ENCODE assay signal across 20 cellular contexts in genomic region chr17:78808106-78808635, GRCh38. TPM values are rescaled to one million over a fixed set of nuclear protein-coding genes. Genes with fewer than 3 reads are reported as not detected.
DNase-seq lines count a peak whose midpoint lies in the region; ATAC-seq, FAIRE-seq and TF ChIP-seq lines count a peak whose summit lies in the region.
"Had no signal": no experiment of that assay in that cellular context is flagged by ENCODE, and none has a peak within 500 bp of the region (broad histone marks: within the 10 kb centered on the region; RNA-seq: fewer than 3 reads in every experiment).

No MANE protein-coding gene starts in this region.

- H3K4me1 ChIP-seq in HepG2 (ENCODE audit: insufficient read depth, low read length) (no peaks in the 10 kb centered on the region), right lobe of liver (no peaks in the 10 kb centered on the region)
- H3K4me1 ChIP-seq: body of pancreas had no signal

- CTCF ChIA-PET in HepG2 (lab: Yijun Ruan, JAX; ENCODE audit: low intra/inter-chr PET ratio, low total read pairs), result no interaction called here
- CTCF ChIA-PET in activated CD8-positive, alpha-beta T cell treated with anti-CD3 and anti-CD28 coated beads, Interleukin-2, amount 10 ng/mL, durations not matched to agents 7 days and 5 days (lab: Charles Lee), result interaction anchor here (0.8 kb wide), 1 partner anchor 9 kb away, joined by 5 read pairs; no protein-coding TSS in a partner anchor

- TF ChIP-seq EP300 in HepG2 (IDR thresholded peaks at IDR 0.05; ENCODE audit: low read depth in 2 of 2, low read length in 2 of 2) (no peak), HepG2 (CRISPR knock-in tag; IDR thresholded peaks at IDR 0.05; ENCODE audit: borderline replicate concordance) (no peak)

- no peak for TF ChIP-seq CTCF in HepG2 (CRISPR knock-in tag; IDR thresholded peaks at IDR 0.05)
- TF ChIP-seq CTCF in right lobe of liver (IDR thresholded peaks at IDR 0.05), result no peak

- no peak for FAIRE-seq in HepG2 (lab: Jason Lieb, UNC)

- H3K9ac ChIP-seq in HepG2 (ENCODE audit: insufficient read depth, low read depth, low read length), result no peak overlapping the region

- in situ Hi-C loops in HepG2 (cut with HindIII; ENCODE audit: extremely low pct_ligation_motif_present, low pct_unique_long_range_greater_than_20kb), result no loop called here

- POLR2A ChIA-PET in HepG2 (lab: Yijun Ruan, JAX), result no interaction called here
- POLR2A ChIA-PET in activated CD8-positive, alpha-beta T cell treated with anti-CD3 and anti-CD28 coated beads, Interleukin-2, amount 10 ng/mL, durations not matched to agents 7 days and 5 days (lab: Charles Lee), result no interaction called here

- H3K36me3 Mint-ChIP-seq in activated CD8-positive, alpha-beta T cell treated with anti-CD3 and anti-CD28 coated beads, Interleukin-2, amount 10 ng/mL, durations not matched to agents 7 days and 5 days (ENCODE audit: low read depth), result peaks cover 79% of the 10 kb centered on the region
- peaks cover 100% of the 10 kb centered on the region for H3K36me3 Mint-ChIP-seq in stimulated activated effector memory CD8-positive, alpha-beta T cell treated with anti-CD3 and anti-CD28 coated beads, Interleukin-12 subunit alpha, Interleukin-12 subunit beta, amount 100 ng/mL, for 72 hours
- H3K36me3 Mint-ChIP-seq in stimulated activated memory B cell treated with anti-CD40 and anti-IgM and Interleukin-4, amounts not matched to agents 10 μg/mL and 1 μg/mL and 100 μg/mL, for 72 hours, result peaks cover 81% of the 10 kb centered on the region

- TF ChIP-seq RAD21 in HepG2 (CRISPR knock-in tag; IDR thresholded peaks at IDR 0.05), result no peak

- H3K9me3 Mint-ChIP-seq in activated CD8-positive, alpha-beta T cell treated with anti-CD3 and anti-CD28 coated beads, Interleukin-2, amount 10 ng/mL, durations not matched to agents 7 days and 5 days (ENCODE audit: insufficient read depth), result no peaks in the 10 kb centered on the region
- no peaks in the 10 kb centered on the region for H3K9me3 Mint-ChIP-seq in stimulated activated effector memory CD8-positive, alpha-beta T cell treated with anti-CD3 and anti-CD28 coated beads, Interleukin-12 subunit alpha, Interleukin-12 subunit beta, amount 100 ng/mL, for 72 hours
- H3K9me3 Mint-ChIP-seq in stimulated activated memory B cell treated with anti-CD40 and anti-IgM and Interleukin-4, amounts not matched to agents 10 μg/mL and 1 μg/mL and 100 μg/mL, for 72 hours, result no peaks in the 10 kb centered on the region
- H3K9me3 Mint-ChIP-seq: activated T-helper 2 cell treated with anti-CD3 and anti-CD28 coated beads, Interferon-gamma antibody, Interleukin-2, Interleukin-4, amounts not matched to agents 10 μg/mL and 5 μg/mL and 100 μg/mL, durations not matched to agents 14 hours and 24 hours and 36 hours; nephron; stimulated activated naive B cell treated with anti-CD40 and anti-IgM and Interleukin-4, amounts not matched to agents 10 μg/mL and 1 μg/mL and 100 μg/mL, for 72 hours had no signal

- H4K20me1 ChIP-seq in HepG2 (ENCODE audit: insufficient read depth, low read length), result no peaks in the 10 kb centered on the region

- peaks cover 37% of the 10 kb centered on the region for H3K4me1 Mint-ChIP-seq in activated CD8-positive, alpha-beta T cell treated with anti-CD3 and anti-CD28 coated beads, Interleukin-2, amount 10 ng/mL, durations not matched to agents 7 days and 5 days (ENCODE audit: low read depth)
- peaks cover 46% of the 10 kb centered on the region for H3K4me1 Mint-ChIP-seq in stimulated activated effector memory CD8-positive, alpha-beta T cell treated with anti-CD3 and anti-CD28 coated beads, Interleukin-12 subunit alpha, Interleukin-12 subunit beta, amount 100 ng/mL, for 72 hours
- H3K4me1 Mint-ChIP-seq in stimulated activated memory B cell treated with anti-CD40 and anti-IgM and Interleukin-4, amounts not matched to agents 10 μg/mL and 1 μg/mL and 100 μg/mL, for 72 hours, result peaks cover 37% of the 10 kb centered on the region
- H3K4me1 Mint-ChIP-seq: nephron had no signal

- DNase-seq in HepG2 (ENCODE audit: low spot score) (no peak), right lobe of liver (no peak), HT1080 (ENCODE audit: low read depth) (peak; percentile 41), AG08395 (ENCODE audit: low spot score) (no peak), nucleus accumbens (lab: John Stamatoyannopoulos, UW) (no peak)
- no peak for DNase-seq in activated CD8-positive, alpha-beta T cell treated with anti-CD3 and anti-CD28 coated beads, Interleukin-2, amount 10 ng/mL, durations not matched to agents 7 days and 5 days
- DNase-seq in stimulated activated effector memory CD8-positive, alpha-beta T cell treated with anti-CD3 and anti-CD28 coated beads, Interleukin-12 subunit alpha, Interleukin-12 subunit beta, amount 100 ng/mL, for 72 hours (ENCODE audit: low spot score in 2 of 2), result no peak
- DNase-seq: activated CD8-positive, alpha-beta memory T cell treated with anti-CD3 and anti-CD28 coated beads for 24 hours; body of pancreas; COR-L47; effector CD8-positive, alpha-beta T cell; esophagus squamous epithelium; left colon; NCI-H69; SHP77; stimulated activated naive B cell treated with anti-CD40 and anti-IgM and Interleukin-4, amounts not matched to agents 10 μg/mL and 1 μg/mL and 100 μg/mL, for 72 hours; WERI-Rb-1 had no signal

- no peaks in the 10 kb centered on the region for H3K27me3 Mint-ChIP-seq in activated CD8-positive, alpha-beta T cell treated with anti-CD3 and anti-CD28 coated beads, Interleukin-2, amount 10 ng/mL, durations not matched to agents 7 days and 5 days (ENCODE audit: low read depth)
- no peaks in the 10 kb centered on the region for H3K27me3 Mint-ChIP-seq in stimulated activated memory B cell treated with anti-CD40 and anti-IgM and Interleukin-4, amounts not matched to agents 10 μg/mL and 1 μg/mL and 100 μg/mL, for 72 hours
- H3K27me3 Mint-ChIP-seq: stimulated activated naive B cell treated with anti-CD40 and anti-IgM and Interleukin-4, amounts not matched to agents 10 μg/mL and 1 μg/mL and 100 μg/mL, for 72 hours had no signal

- H3K9me3 ChIP-seq in HepG2 (ENCODE audit: low read length) (no peaks in the 10 kb centered on the region), right lobe of liver (no peaks in the 10 kb centered on the region)
- H3K9me3 ChIP-seq: body of pancreas, esophagus squamous epithelium had no signal

- H3K36me3 ChIP-seq in HepG2 (replicated peaks in 1 of 2; ENCODE audit: control insufficient read depth in 1 of 2, insufficient read depth in 2 of 2, low read length in 2 of 2) (peaks cover 59 to 95% of the 10 kb centered on the region in 2 experiments), right lobe of liver (peaks cover 2 to 89% (median 40%) of the 10 kb centered on the region in 4 donors)

- no peak overlapping the region for H2AFZ ChIP-seq in HepG2 (ENCODE audit: low read length)

- H3K27ac Mint-ChIP-seq in activated CD8-positive, alpha-beta T cell treated with anti-CD3 and anti-CD28 coated beads, Interleukin-2, amount 10 ng/mL, durations not matched to agents 7 days and 5 days, result peak overlapping the region; percentile 20
- H3K27ac Mint-ChIP-seq in stimulated activated effector memory CD8-positive, alpha-beta T cell treated with anti-CD3 and anti-CD28 coated beads, Interleukin-12 subunit alpha, Interleukin-12 subunit beta, amount 100 ng/mL, for 72 hours, result peak overlapping the region; percentile 40
- no peak overlapping the region for H3K27ac Mint-ChIP-seq in stimulated activated memory B cell treated with anti-CD40 and anti-IgM and Interleukin-4, amounts not matched to agents 10 μg/mL and 1 μg/mL and 100 μg/mL, for 72 hours
- H3K27ac Mint-ChIP-seq: activated T-helper 2 cell treated with anti-CD3 and anti-CD28 coated beads, Interferon-gamma antibody, Interleukin-2, Interleukin-4, amounts not matched to agents 10 μg/mL and 5 μg/mL and 100 μg/mL, durations not matched to agents 14 hours and 24 hours and 36 hours; nephron had no signal

- H3K27ac ChIP-seq in HepG2 (ENCODE audit: extremely low read length, insufficient read depth, low read length), result no peak overlapping the region
- no peak overlapping the region for H3K27ac ChIP-seq in right lobe of liver
- H3K27ac ChIP-seq: body of pancreas, esophagus squamous epithelium, WERI-Rb-1 had no signal

- H3K4me2 ChIP-seq in HepG2 (ENCODE audit: low read depth, low read length), result no peak overlapping the region

- intact Hi-C loops in HepG2 (cut with micrococcal nuclease; ENCODE audit: unreplicated experiment), result no loop called here
- intact Hi-C loops in right lobe of liver (cut with DNase I), result loop anchor here in 1 of 2 donors (10.0 kb wide), 1 partner anchor 313 kb away; no protein-coding TSS in a partner anchor

- H3K27me3 ChIP-seq in HepG2 (ENCODE audit: control insufficient read depth in 1 of 2, insufficient read depth in 2 of 2, low read length in 2 of 2) (no peaks in the 10 kb centered on the region), right lobe of liver (no peaks in the 10 kb centered on the region)
- H3K27me3 ChIP-seq: body of pancreas, esophagus squamous epithelium had no signal

- no peak overlapping the region for H3K4me3 ChIP-seq in HepG2 (replicated peaks in 1 of 3; ENCODE audit: insufficient read depth in 1 of 3, low read depth in 2 of 3, low read length in 3 of 3)
- no peak overlapping the region for H3K4me3 ChIP-seq in right lobe of liver
- H3K4me3 ChIP-seq: body of pancreas, esophagus squamous epithelium had no signal

- ATAC-seq in HepG2 (no peak), right lobe of liver (no peak)
- ATAC-seq in activated CD8-positive, alpha-beta T cell treated with anti-CD3 and anti-CD28 coated beads, Interleukin-2, amount 10 ng/mL, durations not matched to agents 7 days and 5 days, result no peak
- ATAC-seq in stimulated activated effector memory CD8-positive, alpha-beta T cell treated with anti-CD3 and anti-CD28 coated beads, Interleukin-12 subunit alpha, Interleukin-12 subunit beta, amount 100 ng/mL, for 72 hours, result no peak
- no peak for ATAC-seq in stimulated activated memory B cell treated with anti-CD40 and anti-IgM and Interleukin-4, amounts not matched to agents 10 μg/mL and 1 μg/mL and 100 μg/mL, for 72 hours
- ATAC-seq: body of pancreas; left colon; stimulated activated naive B cell treated with anti-CD40 and anti-IgM and Interleukin-4, amounts not matched to agents 10 μg/mL and 1 μg/mL and 100 μg/mL, for 72 hours had no signal

- H3K4me3 Mint-ChIP-seq in activated CD8-positive, alpha-beta T cell treated with anti-CD3 and anti-CD28 coated beads, Interleukin-2, amount 10 ng/mL, durations not matched to agents 7 days and 5 days, result no peak overlapping the region
- no peak overlapping the region for H3K4me3 Mint-ChIP-seq in stimulated activated effector memory CD8-positive, alpha-beta T cell treated with anti-CD3 and anti-CD28 coated beads, Interleukin-12 subunit alpha, Interleukin-12 subunit beta, amount 100 ng/mL, for 72 hours
- no peak overlapping the region for H3K4me3 Mint-ChIP-seq in stimulated activated memory B cell treated with anti-CD40 and anti-IgM and Interleukin-4, amounts not matched to agents 10 μg/mL and 1 μg/mL and 100 μg/mL, for 72 hours
- H3K4me3 Mint-ChIP-seq: nephron; stimulated activated naive B cell treated with anti-CD40 and anti-IgM and Interleukin-4, amounts not matched to agents 10 μg/mL and 1 μg/mL and 100 μg/mL, for 72 hours had no signal

- TF ChIP-seq POLR2A in HepG2 (IDR thresholded peaks at IDR 0.05; ENCODE audit: insufficient read depth in 1 of 2, low read depth in 2 of 2, low read length in 2 of 2), result no peak
- no peak for TF ChIP-seq POLR2A in right lobe of liver (IDR thresholded peaks at IDR 0.05)

- BruUV-seq in HepG2 (replicated peaks; lab: Mats Ljungman, UMichigan), result no TSS peak

- no peaks in the 10 kb centered on the region for H3K79me2 ChIP-seq in HepG2 (ENCODE audit: insufficient read depth, low read length)

- 96% methylated on average over 4 of the region's 4 CpGs for WGBS in HepG2 (ENCODE audit: low lambda C conversion rate)
- WGBS in right lobe of liver (ENCODE audit: insufficient coverage, low coverage, low lambda C conversion rate, missing lambda C conversion rate), result 93% methylated on average over 3 of the region's 4 CpGs

RNA-seq across cellular contexts. Expression of gene CYTH1, which starts 26.1 kb away (rescaled TPM):
- total RNA-seq in HepG2 (2016; rRNA removed; fragmentation: Illumina TruSeq; extraction: Trizol) (20.1 and 21.3 TPM in 2 replicates), right lobe of liver (10 to 100 TPM; 14.8 to 46.2 (median 28.8) TPM)
- total RNA-seq in HepG2 (2016; cell fraction: cytosol; rRNA removed; fragmentation: Illumina TruSeq; extraction: Trizol; ENCODE audit: low read depth), result 4.6 and 4.8 TPM in 2 replicates
- 20.2 and 20.6 TPM in 2 replicates for total RNA-seq in HepG2 (2016; cell fraction: insoluble cytoplasmic fraction; rRNA removed; fragmentation: Illumina TruSeq; extraction: Trizol)
- 12.9 and 13.2 TPM in 2 replicates for total RNA-seq in HepG2 (2016; cell fraction: membrane; rRNA removed; fragmentation: Illumina TruSeq; extraction: Trizol)
- 21.3 and 24.7 TPM in 2 replicates for total RNA-seq in HepG2 (2016; cell fraction: nucleus; rRNA removed; fragmentation: Illumina TruSeq; extraction: Trizol)
- 48.9 and 66.5 TPM in 2 replicates for polyA plus RNA-seq in HepG2 (2011; rRNA removed)
- 36.2 and 36.3 TPM in 2 replicates for polyA plus RNA-seq in HepG2 (2011; cell fraction: cytosol; rRNA removed)
- 233 and 263 TPM in 2 replicates for polyA plus RNA-seq in HepG2 (2011; cell fraction: nucleus; rRNA removed)
- polyA plus RNA-seq in HepG2 (2012), result 33.2 and 38.1 TPM in 2 replicates
- polyA plus RNA-seq in HepG2 (2016; cell fraction: cytosol; fragmentation: Illumina TruSeq; extraction: Trizol; ENCODE audit: low read depth), result 2.0 TPM in 2 replicates
- 22.9 and 27.1 TPM in 2 replicates for polyA plus RNA-seq in HepG2 (2016; cell fraction: insoluble cytoplasmic fraction; fragmentation: Illumina TruSeq; extraction: Trizol; ENCODE audit: low read depth)
- polyA plus RNA-seq in HepG2 (2016; cell fraction: membrane; fragmentation: Illumina TruSeq; extraction: Trizol; ENCODE audit: low read depth), result 7.5 and 8.2 TPM in 2 replicates
- 48.3 and 49.0 TPM in 2 replicates for polyA plus RNA-seq in HepG2 (2016; cell fraction: nucleus; fragmentation: Illumina TruSeq; extraction: Trizol; ENCODE audit: insufficient read depth, low read depth)
- polyA minus RNA-seq in HepG2 (2011; rRNA and poly(A)+ RNA removed; ENCODE audit: low replicate concordance), result 20.1 and 43.0 TPM in 2 replicates
- polyA minus RNA-seq in HepG2 (2011; cell fraction: cytosol; rRNA and poly(A)+ RNA removed), result 16.4 and 17.8 TPM in 2 replicates
- polyA minus RNA-seq in HepG2 (2011; cell fraction: nucleus; rRNA and poly(A)+ RNA removed), result 66.4 and 72.6 TPM in 2 replicates
- 13.4 and 14.0 TPM in 2 replicates for total RNA-seq in HT1080 (2014; rRNA removed; shearing (Covaris generic))
- polyA plus RNA-seq in HT1080 (2015; cell fraction: cytosol; rRNA removed), result 17.1 and 18.0 TPM in 2 replicates
- 41.3 and 42.2 TPM in 2 replicates for polyA plus RNA-seq in HT1080 (2015; cell fraction: nucleus; rRNA removed)
- 100 to 1,000 TPM; 137 to 138 TPM for total RNA-seq in activated CD8-positive, alpha-beta T cell treated with anti-CD3 and anti-CD28 coated beads, Interleukin-2, amount 10 ng/mL, durations not matched to agents 7 days and 5 days

RNA-seq across cellular contexts. Expression of gene USP36, which starts 32.4 kb away (rescaled TPM):
- total RNA-seq in HepG2 (2016; rRNA removed; fragmentation: Illumina TruSeq; extraction: Trizol) (29.6 and 30.7 TPM in 2 replicates), right lobe of liver (10 to 100 TPM; 12.7 to 27.8 (median 18.7) TPM)
- total RNA-seq in HepG2 (2016; cell fraction: cytosol; rRNA removed; fragmentation: Illumina TruSeq; extraction: Trizol; ENCODE audit: low read depth), result 17.6 and 21.4 TPM in 2 replicates
- 29.5 and 30.6 TPM in 2 replicates for total RNA-seq in HepG2 (2016; cell fraction: insoluble cytoplasmic fraction; rRNA removed; fragmentation: Illumina TruSeq; extraction: Trizol)
- 23.9 and 28.0 TPM in 2 replicates for total RNA-seq in HepG2 (2016; cell fraction: membrane; rRNA removed; fragmentation: Illumina TruSeq; extraction: Trizol)
- 45.6 and 50.9 TPM in 2 replicates for total RNA-seq in HepG2 (2016; cell fraction: nucleus; rRNA removed; fragmentation: Illumina TruSeq; extraction: Trizol)
- polyA plus RNA-seq in HepG2 (2011; rRNA removed), result 45.9 and 49.4 TPM in 2 replicates
- 22.4 and 27.2 TPM in 2 replicates for polyA plus RNA-seq in HepG2 (2011; cell fraction: cytosol; rRNA removed)
- polyA plus RNA-seq in HepG2 (2011; cell fraction: nucleus; rRNA removed), result 148 and 160 TPM in 2 replicates
- 49.1 and 55.7 TPM in 2 replicates for polyA plus RNA-seq in HepG2 (2012)
- polyA plus RNA-seq in HepG2 (2016; cell fraction: cytosol; fragmentation: Illumina TruSeq; extraction: Trizol; ENCODE audit: low read depth), result 1.6 and 2.3 TPM in 2 replicates
- 22.1 and 28.5 TPM in 2 replicates for polyA plus RNA-seq in HepG2 (2016; cell fraction: insoluble cytoplasmic fraction; fragmentation: Illumina TruSeq; extraction: Trizol; ENCODE audit: low read depth)
- 6.8 and 7.2 TPM in 2 replicates for polyA plus RNA-seq in HepG2 (2016; cell fraction: membrane; fragmentation: Illumina TruSeq; extraction: Trizol; ENCODE audit: low read depth)
- polyA plus RNA-seq in HepG2 (2016; cell fraction: nucleus; fragmentation: Illumina TruSeq; extraction: Trizol; ENCODE audit: insufficient read depth, low read depth), result 90.2 and 93.2 TPM in 2 replicates
- polyA minus RNA-seq in HepG2 (2011; rRNA and poly(A)+ RNA removed; ENCODE audit: low replicate concordance), result 82.7 and 86.0 TPM in 2 replicates
- polyA minus RNA-seq in HepG2 (2011; cell fraction: cytosol; rRNA and poly(A)+ RNA removed), result 18.0 and 21.4 TPM in 2 replicates
- polyA minus RNA-seq in HepG2 (2011; cell fraction: nucleus; rRNA and poly(A)+ RNA removed), result 71.6 and 79.7 TPM in 2 replicates
- 20.8 and 22.2 TPM in 2 replicates for total RNA-seq in HT1080 (2014; rRNA removed; shearing (Covaris generic))
- polyA plus RNA-seq in HT1080 (2015; cell fraction: cytosol; rRNA removed), result 27.4 and 29.4 TPM in 2 replicates
- 66.6 and 71.1 TPM in 2 replicates for polyA plus RNA-seq in HT1080 (2015; cell fraction: nucleus; rRNA removed)
- 10 to 100 TPM; 67.5 TPM for total RNA-seq in activated CD8-positive, alpha-beta T cell treated with anti-CD3 and anti-CD28 coated beads, Interleukin-2, amount 10 ng/mL, durations not matched to agents 7 days and 5 days
